Comparison of ENCODE assay signal across 1 cellular context in genomic region chr10:100997364-100998182, GRCh38.
TF ChIP-seq lines count a peak whose summit lies in the region.

No MANE protein-coding gene starts in this region.

TF ChIP-seq in H1, 55 proteins besides CTCF, POLR2A, EP300 and RAD21:
- TF ChIP-seq NRF1 (IDR thresholded peaks at IDR 0.05; ENCODE audit: low read depth, low read length) = no peak
- TF ChIP-seq SP1 (IDR thresholded peaks at IDR 0.05; ENCODE audit: low read depth, low read length) = 0 out of 2 replicates have a peak, but pooled peaks have one; percentile 31
- peak; percentile 12 for TF ChIP-seq ASH2L (IDR thresholded peaks at IDR 0.05; ENCODE audit: low read length)
- peak; percentile 50; the same call in 1 of the 2 replicates for TF ChIP-seq BACH1 (IDR thresholded peaks at IDR 0.05; ENCODE audit: low read length)
- 0 out of 2 replicates have a peak, but pooled peaks have one; percentile 22 for TF ChIP-seq ATF3 (IDR thresholded peaks at IDR 0.05; ENCODE audit: insufficient read depth, low read depth, low read length)
- 0 out of 2 replicates have a peak, but pooled peaks have one; percentile 63 for TF ChIP-seq RXRA (IDR thresholded peaks at IDR 0.05; ENCODE audit: insufficient read depth, low read depth, low read length)
- TF ChIP-seq POLR2AphosphoS5 (IDR thresholded peaks at IDR 0.05; ENCODE audit: low read depth, low read length) = 0 out of 2 replicates have a peak, but pooled peaks have one; percentile 48
- TF ChIP-seq HDAC2 (IDR thresholded peaks at IDR 0.05; ENCODE audit: borderline replicate concordance in 1 of 2, low read depth in 2 of 2, low read length in 2 of 2) = peak; percentile 77 to 83; a peak in 3 of 4 replicates
- TF ChIP-seq E2F6 (IDR thresholded peaks at IDR 0.05) = peak; percentile 41; the same call in 1 of the 2 replicates
- no peak for TF ChIP-seq TCF12 (IDR thresholded peaks at IDR 0.05; ENCODE audit: low read depth, low read length)
- TF ChIP-seq GABPA (IDR thresholded peaks at IDR 0.05; ENCODE audit: borderline replicate concordance, insufficient read depth, low read length) = peak; percentile 78; the same call in 1 of the 2 replicates
- TF ChIP-seq SUZ12 (IDR thresholded peaks at IDR 0.05; ENCODE audit: low read length) = peak; percentile 42; the same call in 1 of the 2 replicates
- peak; percentile 60; the same call in 1 of the 2 replicates for TF ChIP-seq USF2 (IDR thresholded peaks at IDR 0.05; ENCODE audit: low read length)
- TF ChIP-seq MAX (IDR thresholded peaks at IDR 0.05) = peak; percentile 86
- no peak for TF ChIP-seq MAFK (IDR thresholded peaks at IDR 0.05; ENCODE audit: low read depth, low read length)
- TF ChIP-seq KDM4A (IDR thresholded peaks at IDR 0.05; ENCODE audit: low read depth, low read length, severe bottlenecking) = peak; percentile 77
- TF ChIP-seq SIN3A (conservative IDR thresholded peaks at IDR 0.05 in 1 of 2, IDR thresholded peaks at IDR 0.05 in 1 of 2; ENCODE audit: low read depth in 1 of 2, low read length in 2 of 2) = peak in 1 of 2 experiments; percentile 68; a peak in 2 of 4 replicates
- TF ChIP-seq RBBP5 (IDR thresholded peaks at IDR 0.05; ENCODE audit: borderline replicate concordance, low read depth, low read length) = peak; percentile 9; the same call in 1 of the 2 replicates
- no peak for TF ChIP-seq FOSL1 (IDR thresholded peaks at IDR 0.05; ENCODE audit: insufficient read depth, low read depth, low read length)
- TF ChIP-seq YY1 (IDR thresholded peaks at IDR 0.05; ENCODE audit: low read depth, low read length) = peak; percentile 25; the same call in 1 of the 2 replicates
- no peak for TF ChIP-seq HDAC6 (IDR thresholded peaks at IDR 0.05; ENCODE audit: low read depth, low read length)
- no peak for TF ChIP-seq TAF1 (IDR thresholded peaks at IDR 0.05; ENCODE audit: low read depth, low read length)
